ENCODE assay signal across 25 cellular contexts in the genomic region with DNA sequence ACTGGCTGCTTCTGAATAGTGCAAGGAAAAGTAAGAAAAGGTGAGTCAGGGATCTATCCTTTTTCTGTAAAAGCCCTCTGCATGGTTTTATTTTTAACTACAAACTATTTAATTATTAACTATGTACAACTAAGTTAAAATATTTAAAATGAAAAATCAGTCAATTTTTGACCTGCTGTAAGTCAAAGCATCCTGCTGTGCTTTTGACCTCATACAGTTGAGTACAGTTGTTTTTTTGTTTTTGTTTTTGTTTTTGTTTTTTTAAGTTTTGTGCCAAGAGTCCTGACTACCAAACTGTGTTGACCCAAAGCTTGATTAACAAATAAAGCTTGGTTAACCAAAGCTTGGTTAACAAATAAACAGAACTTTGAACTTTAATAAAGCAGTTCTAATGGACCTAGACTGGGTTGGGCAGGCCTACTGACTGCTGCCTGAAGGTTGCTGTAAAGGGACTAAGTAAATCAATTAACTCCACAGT. TPM values are rescaled to one million over a fixed set of nuclear protein-coding genes. Genes with fewer than 3 reads are reported as not detected.
DNase-seq lines count a peak whose midpoint lies in the region; ATAC-seq, FAIRE-seq and TF ChIP-seq lines count a peak whose summit lies in the region.
"Had no signal": no experiment of that assay in that cellular context is flagged by ENCODE, and none has a peak within 500 bp of the region (broad histone marks: within the 10 kb centered on the region; RNA-seq: fewer than 3 reads in every experiment).

A gene (plus strand): TSS at position 474 of the 478 bp plus-strand sequence. CDS start 67 bp downstream, outside the sequence.

- H3K27ac Mint-ChIP-seq in immature natural killer cell = no peak within 1 kb of the TSS
- H3K27ac Mint-ChIP-seq: activated CD4-positive, alpha-beta T cell treated with anti-CD3 and anti-CD28 coated beads for 36 hours; activated naive CD4-positive, alpha-beta T cell treated with anti-CD3 and anti-CD28 coated beads, Interleukin-2, amount 10 ng/mL, durations not matched to agents 7 days and 5 days; CD8-positive, alpha-beta memory T cell had no signal

- peak within 1 kb of the TSS; percentile 28 for H3K9ac ChIP-seq in adipocyte (ENCODE audit: low read length)

- H3K36me3 ChIP-seq in adipocyte (ENCODE audit: control insufficient read depth, insufficient read depth, low read length, severe bottlenecking) (no peaks in the 10 kb centered on the region), left lung (no peaks in the 10 kb centered on the region), small intestine (ENCODE audit: control insufficient read depth in 2 of 2, insufficient read depth in 2 of 2, low read length in 2 of 2) (no peaks in the 10 kb centered on the region)
- H3K36me3 ChIP-seq: suprapubic skin had no signal

- peaks cover 7% of the 10 kb centered on the region for H3K27me3 ChIP-seq in adipocyte (replicated peaks; ENCODE audit: control insufficient read depth, insufficient read depth, low read length)
- H3K27me3 ChIP-seq in left lung = no peaks in the 10 kb centered on the region
- H3K27me3 ChIP-seq in small intestine (ENCODE audit: control insufficient read depth in 2 of 2, insufficient read depth in 2 of 2, low read length in 2 of 2) = no peaks in the 10 kb centered on the region
- H3K27me3 ChIP-seq: suprapubic skin had no signal

- H3K27me3 Mint-ChIP-seq in immature natural killer cell (ENCODE audit: low read depth in 3 of 3) = peaks cover 0 to 2% (median 0%) of the 10 kb centered on the region in 3 donors

- H3K27ac ChIP-seq in left lung (peak within 1 kb of the TSS; percentile 60 to 70), small intestine (ENCODE audit: low read depth in 1 of 2, low read length in 1 of 2) (no peak within 1 kb of the TSS)
- H3K27ac ChIP-seq: suprapubic skin had no signal

- DNase-seq in GM18507 (ENCODE audit: extremely low spot score, insufficient read length, low read depth) (no peak), adipocyte (ENCODE audit: low read depth) (no peak), left lung (no peak), small intestine (peak; percentile 4), immature natural killer cell (no peak)
- DNase-seq: activated CD4-positive, alpha-beta T cell treated with anti-CD3 and anti-CD28 coated beads for 36 hours; activated naive CD4-positive, alpha-beta T cell treated with anti-CD3 and anti-CD28 coated beads, Interleukin-2, amount 10 ng/mL, durations not matched to agents 7 days and 5 days; activated T-cell treated with anti-CD3 and anti-CD28 coated beads, Interleukin-2, amount 50 U/mL, for 48 hours; anterior cingulate cortex; CD8-positive, alpha-beta memory T cell; DMS79; NCI-H1105 treated with DMSO at 0.1 percent for 48 hours; NCI-H2081; NCI-H446; SHP77 had no signal

- H3K9me3 Mint-ChIP-seq in immature natural killer cell = peaks cover 7 to 22% (median 12%) of the 10 kb centered on the region in 6 donors
- H3K9me3 Mint-ChIP-seq: activated naive CD4-positive, alpha-beta T cell treated with anti-CD3 and anti-CD28 coated beads, Interleukin-2, amount 10 ng/mL, durations not matched to agents 7 days and 5 days had no signal

- H3K9me3 ChIP-seq in adipocyte (ENCODE audit: control insufficient read depth, low read length) = peaks cover 16% of the 10 kb centered on the region
- H3K9me3 ChIP-seq in left lung = peaks cover 0 to 15% of the 10 kb centered on the region in 2 donors
- H3K9me3 ChIP-seq in small intestine (ENCODE audit: control insufficient read depth, low read depth) = no peaks in the 10 kb centered on the region
- H3K9me3 ChIP-seq: suprapubic skin had no signal

- peaks cover 6% of the 10 kb centered on the region for H3K4me1 ChIP-seq in adipocyte (ENCODE audit: control insufficient read depth, insufficient read depth, low read length)
- peaks cover 0 to 4% of the 10 kb centered on the region in 2 donors for H3K4me1 ChIP-seq in left lung
- H3K4me1 ChIP-seq in small intestine (ENCODE audit: control insufficient read depth in 2 of 2, insufficient read depth in 1 of 2, low read depth in 1 of 2, low read length in 1 of 2) = no peaks in the 10 kb centered on the region
- H3K4me1 ChIP-seq: suprapubic skin had no signal

- H3K4me3 Mint-ChIP-seq in immature natural killer cell = no peak within 1 kb of the TSS
- H3K4me3 Mint-ChIP-seq: activated CD4-positive, alpha-beta T cell treated with anti-CD3 and anti-CD28 coated beads for 36 hours; activated naive CD4-positive, alpha-beta T cell treated with anti-CD3 and anti-CD28 coated beads, Interleukin-2, amount 10 ng/mL, durations not matched to agents 7 days and 5 days; CD8-positive, alpha-beta memory T cell; central memory CD8-positive, alpha-beta T cell had no signal

- no peak for TF ChIP-seq CTCF in left lung (IDR thresholded peaks at IDR 0.05)

- FAIRE-seq in GM18507 (lab: Jason Lieb, UNC) = peak; percentile 54
- no peak for FAIRE-seq in small intestine (lab: Jason Lieb, UNC)
- FAIRE-seq: GM12891, HTR-8/SVneo had no signal

- H3K4me3 ChIP-seq in adipocyte (ENCODE audit: low read length) (peak within 1 kb of the TSS; percentile 42), left lung (no peak within 1 kb of the TSS), small intestine (ENCODE audit: low read depth in 1 of 2, low read length in 2 of 2) (no peak within 1 kb of the TSS)
- H3K4me3 ChIP-seq: suprapubic skin had no signal

- H3K4me1 Mint-ChIP-seq in immature natural killer cell = no peaks in the 10 kb centered on the region
- H3K4me1 Mint-ChIP-seq: activated CD4-positive, alpha-beta T cell treated with anti-CD3 and anti-CD28 coated beads for 36 hours; activated naive CD4-positive, alpha-beta T cell treated with anti-CD3 and anti-CD28 coated beads, Interleukin-2, amount 10 ng/mL, durations not matched to agents 7 days and 5 days; CD8-positive, alpha-beta memory T cell; central memory CD8-positive, alpha-beta T cell had no signal

- H3K36me3 Mint-ChIP-seq in immature natural killer cell = peaks cover 0 to 3% (median 0%) of the 10 kb centered on the region in 3 donors
- H3K36me3 Mint-ChIP-seq: activated naive CD4-positive, alpha-beta T cell treated with anti-CD3 and anti-CD28 coated beads, Interleukin-2, amount 10 ng/mL, durations not matched to agents 7 days and 5 days had no signal

- peak; percentile 8 for ATAC-seq in left lung
- ATAC-seq in GM18867 (IDR thresholded peaks at IDR 0.05; ENCODE audit: unreplicated experiment) = no peak
- no peak for ATAC-seq in HG03457 (IDR thresholded peaks at IDR 0.05; ENCODE audit: unreplicated experiment)
- ATAC-seq: activated CD4-positive, alpha-beta T cell treated with anti-CD3 and anti-CD28 coated beads for 36 hours; esophagus mucosa had no signal

- intact Hi-C loops in left lung (cut with DNase I) = no loop called here

RNA-seq across cellular contexts. Expression of the gene that starts here (rescaled TPM):
- not detected for total RNA-seq in left lung
- not detected for polyA plus RNA-seq in small intestine
- polyA plus RNA-seq in immature natural killer cell = not detected
- total RNA-seq: activated CD4-positive, alpha-beta T cell treated with anti-CD3 and anti-CD28 coated beads for 36 hours; activated CD8-positive, alpha-beta memory T cell treated with anti-CD3 and anti-CD28 coated beads for 36 hours; CD8-positive, alpha-beta memory T cell; esophagus mucosa; lower leg skin; omental fat pad had no signal
- polyA plus RNA-seq: CD8-positive, alpha-beta memory T cell had no signal

Comparison
In these comparisons a context has a peak if more than half of its experiments do, and no peak if none do; other contexts are left out.
1. Peak in ATAC-seq and H3K27ac ChIP-seq in left lung; RNA of the gene not detected or under 1 TPM.
2. Peak in DNase-seq in small intestine; RNA of the gene not detected or under 1 TPM.